ENCODE assay signal across 21 cellular contexts in genomic region chr13:113887700-113888201, GRCh38. TPM values are rescaled to one million over a fixed set of nuclear protein-coding genes. Genes with fewer than 3 reads are reported as not detected.
DNase-seq lines count a peak whose midpoint lies in the region; ATAC-seq, FAIRE-seq and TF ChIP-seq lines count a peak whose summit lies in the region.
"Had no signal": no experiment of that assay in that cellular context is flagged by ENCODE, and none has a peak within 500 bp of the region (broad histone marks: within the 10 kb centered on the region; RNA-seq: fewer than 3 reads in every experiment).

No MANE protein-coding gene starts in this region.

- no peaks in the 10 kb centered on the region for H3K27me3 ChIP-seq in IMR-90 (ENCODE audit: control insufficient read depth, insufficient read depth, low read length)
- H3K27me3 ChIP-seq in K562 (ENCODE audit: control insufficient read depth in 2 of 2, insufficient read depth in 2 of 2, low read length in 2 of 2), result peaks cover 9 to 35% of the 10 kb centered on the region in 2 experiments; a peak in 4 of 5 replicates
- H3K27me3 ChIP-seq in gastroesophageal sphincter, result no peaks in the 10 kb centered on the region
- no peaks in the 10 kb centered on the region for H3K27me3 ChIP-seq in thoracic aorta (replicated peaks; ENCODE audit: insufficient read depth)
- H3K27me3 ChIP-seq: heart right ventricle, sigmoid colon had no signal

- peak overlapping the region in 1 of 2 experiments; percentile 5; a peak in 2 of 4 replicates for H4K8ac ChIP-seq in IMR-90 (ENCODE audit: low read depth in 2 of 2, low read length in 2 of 2)

- TF ChIP-seq RAD21 in IMR-90 (IDR thresholded peaks at IDR 0.05; ENCODE audit: low read length) (no peak), K562 (CRISPR knock-in tag; conservative IDR thresholded peaks at IDR 0.05 in 1 of 2, IDR thresholded peaks at IDR 0.05 in 1 of 2) (no peak)

- H4K20me1 ChIP-seq in IMR-90 (ENCODE audit: insufficient read depth, low read length) (no peaks in the 10 kb centered on the region), K562 (replicated peaks; ENCODE audit: control insufficient read depth, insufficient read depth, low read length) (no peaks in the 10 kb centered on the region)

- 0 out of 2 replicates have a peak overlapping the region, but pooled peaks have one; percentile 31 for H3K23ac ChIP-seq in IMR-90 (ENCODE audit: low read depth, low read length)

- no peak for TF ChIP-seq CTCF in IMR-90 (conservative IDR thresholded peaks at IDR 0.05; ENCODE audit: low read depth, low read length)
- TF ChIP-seq CTCF in K562 (IDR thresholded peaks at IDR 0.05 in 2 of 3, conservative IDR thresholded peaks at IDR 0.05 in 1 of 3; ENCODE audit: insufficient read depth in 2 of 3, low read depth in 1 of 3, low read length in 3 of 3), result no peak
- TF ChIP-seq CTCF in gastroesophageal sphincter (IDR thresholded peaks at IDR 0.05), result no peak
- no peak for TF ChIP-seq CTCF in thoracic aorta (IDR thresholded peaks at IDR 0.05)

- no peaks in the 10 kb centered on the region for H3K79me1 ChIP-seq in IMR-90 (ENCODE audit: low read depth in 1 of 2, low read length in 2 of 2)

- H3K4ac ChIP-seq in IMR-90 (ENCODE audit: low read depth, low read length), result peak overlapping the region; percentile 76; the same call in 1 of the 2 replicates

- CTCF ChIA-PET in IMR-90 (lab: Yijun Ruan, JAX) (no interaction called here), K562 (lab: Yijun Ruan, JAX; ENCODE audit: low intra/inter-chr PET ratio) (no interaction called here)

- no peak overlapping the region for H3K4me2 ChIP-seq in IMR-90 (ENCODE audit: low read depth, low read length)
- H3K4me2 ChIP-seq in K562 (ENCODE audit: insufficient read depth, low read length), result no peak overlapping the region

- peak overlapping the region; percentile 59 for H2BK120ac ChIP-seq in IMR-90 (ENCODE audit: low read depth, low read length)

- H3K9ac ChIP-seq in IMR-90 (ENCODE audit: low read depth, low read length), result no peak overlapping the region
- no peak overlapping the region for H3K9ac ChIP-seq in K562 (ENCODE audit: insufficient read depth in 1 of 2, low read depth in 2 of 2, low read length in 2 of 2)

- TF ChIP-seq EP300 in K562 (IDR thresholded peaks at IDR 0.05; ENCODE audit: low read length), result no peak
- TF ChIP-seq EP300 in gastroesophageal sphincter (IDR thresholded peaks at IDR 0.05), result no peak

- H3K14ac ChIP-seq in IMR-90 (replicated peaks; ENCODE audit: low read depth, low read length), result peak overlapping the region; percentile 78

- no peaks in the 10 kb centered on the region for H3K36me3 ChIP-seq in IMR-90 (ENCODE audit: control insufficient read depth, insufficient read depth, low read length)
- no peaks in the 10 kb centered on the region for H3K36me3 ChIP-seq in K562 (ENCODE audit: control insufficient read depth, insufficient read depth, low read length)
- H3K36me3 ChIP-seq in gastroesophageal sphincter, result no peaks in the 10 kb centered on the region
- H3K36me3 ChIP-seq in thoracic aorta, result no peaks in the 10 kb centered on the region
- H3K36me3 ChIP-seq: BE2C, heart right ventricle, sigmoid colon had no signal

- BruUV-seq in IMR-90 (replicated peaks; lab: Mats Ljungman, UMichigan) (no TSS peak), K562 (replicated peaks; lab: Mats Ljungman, UMichigan) (no TSS peak)

- H2AFZ ChIP-seq in IMR-90 (replicated peaks; ENCODE audit: low read length, poor library complexity), result no peak overlapping the region
- H2AFZ ChIP-seq in K562 (ENCODE audit: low read depth, low read length), result no peak overlapping the region

- no CpG with 5 or more reads among the region's 1 CpG for WGBS in IMR-90 (ENCODE audit: extremely low coverage in 2 of 2, insufficient read length in 1 of 2), 2 experiments
- 0% methylated on average over 1 of the region's 1 CpG for WGBS in K562 (ENCODE audit: insufficient coverage, low coverage, missing lambda C conversion rate)
- WGBS in gastroesophageal sphincter (ENCODE audit: low coverage in 1 of 2), 2 donors, result 17 to 70% methylated on average over 1 of the region's 1 CpG

- H3K27ac ChIP-seq in IMR-90 (ENCODE audit: insufficient read depth, low read length) (no peak overlapping the region), K562 (ENCODE audit: extremely low read depth, low read depth, low read length) (no peak overlapping the region), gastroesophageal sphincter (peak overlapping the region in 3 of 4 donors; percentile 0 to 59 (median 21)), thoracic aorta (peak overlapping the region; percentile 62 to 63)
- H3K27ac ChIP-seq: epithelial cell of prostate, heart right ventricle, sigmoid colon had no signal

- no peak overlapping the region for H3K56ac ChIP-seq in IMR-90 (ENCODE audit: extremely low read depth, insufficient read depth, low read length)

- POLR2A ChIA-PET in IMR-90 (lab: Charles Lee; ENCODE audit: unreplicated experiment) (no interaction called here), K562 (lab: Yijun Ruan, JAX) (interaction anchor here (0.7 to 1.7 kb wide), 2 partner anchors 12 to 235 kb away, joined by 4 to 5 read pairs; no protein-coding TSS in a partner anchor)

- no peak for FAIRE-seq in K562 (lab: Jason Lieb, UNC)
- FAIRE-seq: colon, G401.6, GM12892 had no signal

- H3K18ac ChIP-seq in IMR-90 (ENCODE audit: low read depth, low read length), result peak overlapping the region; percentile 27; the same call in 1 of the 2 replicates

- no peak overlapping the region for H3K4me3 ChIP-seq in IMR-90 (ENCODE audit: insufficient read depth, low read depth, low read length)
- H3K4me3 ChIP-seq in K562, result no peak overlapping the region
- no peak overlapping the region for H3K4me3 ChIP-seq in gastroesophageal sphincter
- no peak overlapping the region for H3K4me3 ChIP-seq in thoracic aorta
- H3K4me3 ChIP-seq: heart right ventricle, sigmoid colon had no signal

- H3K4me1 ChIP-seq in IMR-90 (ENCODE audit: control insufficient read depth, insufficient read depth, low read length), result peaks cover 14% of the 10 kb centered on the region
- H3K4me1 ChIP-seq in K562 (replicated peaks in 1 of 2; ENCODE audit: control insufficient read depth in 2 of 2, insufficient read depth in 2 of 2, low read length in 2 of 2), result peaks cover 0 to 17% of the 10 kb centered on the region in 2 experiments; a peak in 2 of 5 replicates
- peaks cover 0 to 33% (median 5%) of the 10 kb centered on the region in 3 donors for H3K4me1 ChIP-seq in gastroesophageal sphincter
- peaks cover 12 to 64% of the 10 kb centered on the region in 2 donors for H3K4me1 ChIP-seq in thoracic aorta (ENCODE audit: control insufficient read depth in 1 of 2, low read depth in 2 of 2)
- H3K4me1 ChIP-seq: BE2C had no signal

- no peak overlapping the region for H2BK5ac ChIP-seq in IMR-90 (ENCODE audit: low read depth, low read length, poor library complexity, severe bottlenecking)

- H3K9me3 ChIP-seq in IMR-90 (ENCODE audit: control insufficient read depth, insufficient read depth, low read length) (no peaks in the 10 kb centered on the region), K562 (replicated peaks; ENCODE audit: control insufficient read depth, insufficient read depth, low read depth, low read length) (no peaks in the 10 kb centered on the region), gastroesophageal sphincter (no peaks in the 10 kb centered on the region), thoracic aorta (no peaks in the 10 kb centered on the region)
- H3K9me3 ChIP-seq: BE2C, sigmoid colon had no signal

- peak overlapping the region; percentile 73; the same call in 2 of the 3 replicates for H2BK15ac ChIP-seq in IMR-90 (ENCODE audit: low read depth, low read length)

- dilution Hi-C loops in IMR-90 (cut with HindIII; ENCODE audit: low sequenced_read_pairs, unreplicated experiment), result no loop called here

- H4K5ac ChIP-seq in IMR-90 (ENCODE audit: low read depth, low read length), result peak overlapping the region; percentile 40; the same call in 1 of the 2 replicates

- 0 out of 2 replicates have a peak overlapping the region, but pooled peaks have one; percentile 80 for H2AK5ac ChIP-seq in IMR-90 (ENCODE audit: low read depth, low read length)

- no peak for DNase-seq in IMR-90
- no peak for DNase-seq in K562 (ENCODE audit: extremely low read depth in 1 of 4, low spot score in 3 of 4)
- DNase-seq in thoracic aorta (ENCODE audit: low spot score), result no peak
- DNase-seq in RKO (ENCODE audit: low spot score), result no peak
- DNase-seq in NCI-H2227 treated with DMSO at 0.1 percent for 48 hours (lab: John Stamatoyannopoulos, UW), result no peak
- DNase-seq: activated CD8-positive, alpha-beta memory T cell treated with anti-CD3 and anti-CD28 coated beads, Interleukin-2, amount 10 ng/mL, durations not matched to agents 7 days and 5 days; activated effector memory CD4-positive, alpha-beta T cell treated with Interleukin-2 at 50 U/mL for 16 hours; amniotic stem cell; BE2C; heart right ventricle; NCI-H774; sigmoid colon; stimulated activated CD4-positive, alpha-beta T cell treated with anti-CD3 and anti-CD28 coated beads, Interleukin-2, amount 100 ng/mL, for 24 hours; T1000 had no signal

- peak overlapping the region; percentile 58 for H4K91ac ChIP-seq in IMR-90 (ENCODE audit: insufficient read depth, low read depth, low read length)

- TF ChIP-seq POLR2A in IMR-90 (IDR thresholded peaks at IDR 0.05; ENCODE audit: low read depth, low read length) (no peak), K562 (conservative IDR thresholded peaks at IDR 0.05) (no peak), gastroesophageal sphincter (IDR thresholded peaks at IDR 0.05) (no peak)

- 0 out of 2 replicates have a peak, but pooled peaks cover 4% of the 10 kb centered on the region for H3K9me1 ChIP-seq in IMR-90 (ENCODE audit: insufficient read depth, low read length)
- no peaks in the 10 kb centered on the region for H3K9me1 ChIP-seq in K562 (ENCODE audit: control insufficient read depth, insufficient read depth, low read length)

- intact Hi-C loops in IMR-90 (cut with micrococcal nuclease), result no loop called here
- intact Hi-C loops in K562 (cut with micrococcal nuclease), result no loop called here

- H3K79me2 ChIP-seq in K562 (ENCODE audit: control insufficient read depth, insufficient read depth, low read length), result no peaks in the 10 kb centered on the region

- peak overlapping the region; percentile 51 for H2BK20ac ChIP-seq in IMR-90 (ENCODE audit: low read depth, low read length)

- in situ Hi-C loops in IMR-90 (cut with MboI; ENCODE audit: low sequenced_read_pairs) (no loop called here), K562 (cut with MboI) (no loop called here)

- H2AK9ac ChIP-seq in IMR-90 (replicated peaks; ENCODE audit: low read depth, low read length, poor library complexity), result no peak overlapping the region

- ATAC-seq in IMR-90 (ENCODE audit: low read depth) (peak; percentile 22; the same call in 1 of the 2 replicates), K562 (no peak), gastroesophageal sphincter (peak; percentile 52), thoracic aorta (ENCODE audit: insufficient number of reproducible peaks, low FRiP score, low read depth) (peak; percentile 37), GM21423 (IDR thresholded peaks at IDR 0.05; ENCODE audit: unreplicated experiment) (no peak)
- ATAC-seq: activated CD8-positive, alpha-beta memory T cell treated with anti-CD3 and anti-CD28 coated beads, Interleukin-2, amount 10 ng/mL, durations not matched to agents 7 days and 5 days; SK-N-SH treated with all-trans-retinoic acid at 6 μM for 48 hours had no signal

RNA-seq across cellular contexts. Expression of gene GAS6, which starts 23.9 kb away (rescaled TPM):
- total RNA-seq in IMR-90 (2012; rRNA removed), result 212 and 220 TPM in 2 replicates
- 795 and 823 TPM in 2 replicates for polyA plus RNA-seq in IMR-90 (2012; rRNA removed)
- 1,010 and 1,498 TPM in 2 replicates for polyA plus RNA-seq in IMR-90 (2012; cell fraction: cytosol; rRNA removed)
- 1,145 and 2,216 TPM in 2 replicates for polyA plus RNA-seq in IMR-90 (2012; cell fraction: nucleus; rRNA removed; ENCODE audit: low replicate concordance)
- total RNA-seq in K562 (2011; cell fraction: chromatin; rRNA removed; ENCODE audit: low replicate concordance), result 18.0 and 37.2 TPM in 2 replicates
- 25.2 and 27.5 TPM in 2 replicates for total RNA-seq in K562 (2011; cell fraction: nucleolus; rRNA removed)
- total RNA-seq in K562 (2011; cell fraction: nucleoplasm; rRNA removed), result 19.7 and 20.2 TPM in 2 replicates
- 8.4 and 8.8 TPM in 2 replicates for total RNA-seq in K562 (2014; rRNA removed)
- total RNA-seq in K562 (2014; rRNA removed; fragmentation: Illumina TruSeq; extraction: Trizol), result 0.99 and 1.7 TPM in 2 replicates
- 4.2 and 4.6 TPM in 2 replicates for total RNA-seq in K562 (2015; rRNA removed; fragmentation: Illumina TruSeq; extraction: Trizol)
- 9.6 and 9.7 TPM in 2 replicates for total RNA-seq in K562 (2021)
- 4.9 and 8.8 TPM in 2 replicates for polyA plus RNA-seq in K562 (2011; rRNA removed)
- polyA plus RNA-seq in K562 (2011; cell fraction: cytosol; rRNA removed), result 9.4 and 10.6 TPM in 2 replicates
- polyA plus RNA-seq in K562 (2011; cell fraction: nucleus; rRNA removed), result 24.5 and 26.4 TPM in 2 replicates
- polyA plus RNA-seq in K562 (2012), result 10.4 and 26.9 TPM in 2 replicates
- 4.4 and 6.1 TPM in 2 replicates for polyA plus RNA-seq in K562 (2014; fragmentation: Illumina TruSeq; extraction: Trizol)
- under 1 TPM in 1 of 2 experiments, not detected in 1; 0.14 TPM for polyA plus RNA-seq in K562 (2014; fragmentation: Nextera tagmentation; extraction: Ambion mirVana)
- 9.7 and 10.9 TPM in 2 replicates for polyA plus RNA-seq in K562 (2014; rRNA removed)
- polyA minus RNA-seq in K562 (2011; rRNA and poly(A)+ RNA removed), result 2.0 and 2.2 TPM in 2 replicates
- 2.3 and 4.6 TPM in 2 replicates for polyA minus RNA-seq in K562 (2011; cell fraction: cytosol; rRNA and poly(A)+ RNA removed)
- 2.8 and 4.3 TPM in 2 replicates for polyA minus RNA-seq in K562 (2011; cell fraction: nucleus; rRNA and poly(A)+ RNA removed)
- total RNA-seq in gastroesophageal sphincter, result 100 to 1,000 TPM; 132 to 392 (median 217) TPM
- total RNA-seq in thoracic aorta, result 1,000 to 10,000 TPM in 1 of 2 donors, 100 to 1,000 TPM in 1; 854 to 1,319 TPM

Comparison
In these comparisons a context has a peak if more than half of its experiments do, and no peak if none do; other contexts are left out.
1. ATAC-seq: peak in IMR-90 (single experiment), gastroesophageal sphincter (single experiment) and thoracic aorta (single experiment); none in K562 (single experiment) and GM21423 (single experiment).
2. H3K27ac ChIP-seq: peak in gastroesophageal sphincter (3 of 4) and thoracic aorta (2 of 2); none in IMR-90 (single experiment) and K562 (single experiment).